1 cellular context compared by ENCODE assay signal in genomic region chr15:90191795-90192494, GRCh38.
TF ChIP-seq lines count a peak whose summit lies in the region.

No MANE protein-coding gene starts in this region.

TF ChIP-seq in GM12878, 131 proteins besides CTCF, POLR2A, EP300 and RAD21 (continued from another document and continues in another):
- TF ChIP-seq STAT1 (conservative IDR thresholded peaks at IDR 0.05) (no peak), E2F8 (IDR thresholded peaks at IDR 0.05; ENCODE audit: low read depth, partially characterized antibody) (no peak), ZZZ3 (IDR thresholded peaks at IDR 0.05; ENCODE audit: control insufficient read depth, insufficient read length, low read depth) (no peak), SKIL (IDR thresholded peaks at IDR 0.05; ENCODE audit: low read depth, poor library complexity, severe bottlenecking) (no peak), IRF3 (IDR thresholded peaks at IDR 0.05) (no peak), ATF3 (IDR thresholded peaks at IDR 0.05; ENCODE audit: borderline replicate concordance, extremely low read depth, low read depth, low read length) (no peak), IKZF1 (conservative IDR thresholded peaks at IDR 0.05) (peak; percentile 52), ZNF207 (IDR thresholded peaks at IDR 0.05; ENCODE audit: borderline replicate concordance) (0 out of 2 replicates have a peak, but pooled peaks have one; percentile 12), KLF5 (IDR thresholded peaks at IDR 0.05; ENCODE audit: partially characterized antibody) (no peak), ZNF24 (IDR thresholded peaks at IDR 0.05) (no peak), MEF2A (IDR thresholded peaks at IDR 0.05; ENCODE audit: insufficient read depth, low read depth, low read length) (no peak), HCFC1 (IDR thresholded peaks at IDR 0.05; ENCODE audit: low read length) (no peak), LARP7 (IDR thresholded peaks at IDR 0.05) (no peak), BCLAF1 (IDR thresholded peaks at IDR 0.05) (no peak), SMAD5 (IDR thresholded peaks at IDR 0.05; ENCODE audit: low read depth) (no peak), NRF1 (conservative IDR thresholded peaks at IDR 0.05; ENCODE audit: low read depth, low read length) (no peak), ASH2L (IDR thresholded peaks at IDR 0.05; ENCODE audit: borderline replicate concordance, low read depth) (no peak), JUND (IDR thresholded peaks at IDR 0.05; ENCODE audit: low read depth, low read length) (no peak), POU2F2 (IDR thresholded peaks at IDR 0.05; ENCODE audit: borderline replicate concordance, low read depth, low read length) (no peak), PRDM15 (CRISPR knock-in tag; IDR thresholded peaks at IDR 0.05) (no peak), GABPA (IDR thresholded peaks at IDR 0.05; ENCODE audit: low read depth) (no peak), USF2 (IDR thresholded peaks at IDR 0.05; ENCODE audit: borderline replicate concordance, low read depth, low read length) (no peak), ZNF687 (IDR thresholded peaks at IDR 0.05) (no peak), TCF7 (IDR thresholded peaks at IDR 0.05; ENCODE audit: borderline replicate concordance) (no peak), HDAC2 (IDR thresholded peaks at IDR 0.05) (no peak), HDGF (IDR thresholded peaks at IDR 0.05) (peak; percentile 91), ESRRA (IDR thresholded peaks at IDR 0.05; ENCODE audit: low read length) (no peak), NR2C2 (IDR thresholded peaks at IDR 0.05; ENCODE audit: borderline replicate concordance, control insufficient read depth, insufficient read length, low read depth) (no peak), DPF2 (IDR thresholded peaks at IDR 0.05) (0 out of 2 replicates have a peak, but pooled peaks have one; percentile 53), RELA (IDR thresholded peaks at IDR 0.05; ENCODE audit: borderline replicate concordance, partially characterized antibody) (no peak), EGR1 (IDR thresholded peaks at IDR 0.05; ENCODE audit: borderline replicate concordance in 1 of 2, low read depth in 2 of 2, low read length in 2 of 2) (0 out of 3 replicates have a peak, but pooled peaks of 1 of the 2 experiments have one; percentile 22), NFXL1 (IDR thresholded peaks at IDR 0.05; ENCODE audit: borderline replicate concordance) (no peak), NKRF (conservative IDR thresholded peaks at IDR 0.05) (no peak), YBX1 (IDR thresholded peaks at IDR 0.05) (no peak), ZSCAN29 (IDR thresholded peaks at IDR 0.05) (no peak), SMARCA5 (IDR thresholded peaks at IDR 0.05) (no peak), BMI1 (IDR thresholded peaks at IDR 0.05; ENCODE audit: borderline replicate concordance) (no peak), PBX3 (IDR thresholded peaks at IDR 0.05; ENCODE audit: insufficient replicate concordance, low read depth, low read length) (peak; percentile 16), NFIC (IDR thresholded peaks at IDR 0.05; ENCODE audit: low read depth, low read length) (no peak), SRF (IDR thresholded peaks at IDR 0.05; ENCODE audit: low read depth in 2 of 2, low read length in 2 of 2) (no peak), MEF2B (IDR thresholded peaks at IDR 0.05; ENCODE audit: partially characterized antibody, poor library complexity, severe bottlenecking) (peak; percentile 89)
